ENCODE assay signal across 2 cellular contexts in genomic region chr5:151954271-151954670, GRCh38.
TF ChIP-seq lines count a peak whose summit lies in the region.

No MANE protein-coding gene starts in this region.

TF ChIP-seq in GM23338, 12 proteins besides CTCF, POLR2A, EP300 and RAD21 (continued from another document):
- TF ChIP-seq ETS1 (IDR thresholded peaks at IDR 0.05) = no peak
- no peak for TF ChIP-seq EZH2 (IDR thresholded peaks at IDR 0.05; ENCODE audit: low read depth, unreplicated experiment)
- TF ChIP-seq JUNB (IDR thresholded peaks at IDR 0.05; ENCODE audit: unreplicated experiment) = no peak
- no peak for TF ChIP-seq NANOG (IDR thresholded peaks at IDR 0.05; ENCODE audit: borderline replicate concordance)
- TF ChIP-seq CREB1 (CRISPR knock-in tag; IDR thresholded peaks at IDR 0.05; ENCODE audit: low read depth) = no peak
- TF ChIP-seq POLR2AphosphoS5 (IDR thresholded peaks at IDR 0.05; ENCODE audit: low read depth) = no peak
- no peak for TF ChIP-seq REST (IDR thresholded peaks at IDR 0.05; ENCODE audit: unreplicated experiment)
- no peak for TF ChIP-seq EZH2phosphoT487 (IDR thresholded peaks at IDR 0.05; ENCODE audit: unreplicated experiment)
- TF ChIP-seq ZNF114 (CRISPR knock-in tag; IDR thresholded peaks at IDR 0.05) = no peak
- TF ChIP-seq ZNF462 (CRISPR knock-in tag; IDR thresholded peaks at IDR 0.05) = no peak

TF ChIP-seq in WTC11, 78 proteins besides CTCF, POLR2A, EP300 and RAD21 (continued from another document):
- TF ChIP-seq NFYB (CRISPR knock-in tag; conservative IDR thresholded peaks at IDR 0.05; ENCODE audit: low read depth) = no peak
- TF ChIP-seq ATF1 (CRISPR knock-in tag; IDR thresholded peaks at IDR 0.05) = no peak
- no peak for TF ChIP-seq ELF4 (CRISPR knock-in tag; IDR thresholded peaks at IDR 0.05; ENCODE audit: low read depth)
- no peak for TF ChIP-seq JUN (CRISPR knock-in tag; IDR thresholded peaks at IDR 0.05)
- no peak for TF ChIP-seq ZNF121 (CRISPR knock-in tag; IDR thresholded peaks at IDR 0.05)
- no peak for TF ChIP-seq ZBTB21 (CRISPR knock-in tag; IDR thresholded peaks at IDR 0.05; ENCODE audit: borderline replicate concordance)
- TF ChIP-seq ZNF532 (CRISPR knock-in tag; IDR thresholded peaks at IDR 0.05; ENCODE audit: borderline replicate concordance) = no peak
- TF ChIP-seq ZNF138 (CRISPR knock-in tag; conservative IDR thresholded peaks at IDR 0.05) = no peak
- no peak for TF ChIP-seq TCF7 (CRISPR knock-in tag; IDR thresholded peaks at IDR 0.05; ENCODE audit: low read depth)
TF ChIP-seq in WTC11: peak in this region for 0.
